ENCODE assay signal across 8 cellular contexts in the genomic region with DNA sequence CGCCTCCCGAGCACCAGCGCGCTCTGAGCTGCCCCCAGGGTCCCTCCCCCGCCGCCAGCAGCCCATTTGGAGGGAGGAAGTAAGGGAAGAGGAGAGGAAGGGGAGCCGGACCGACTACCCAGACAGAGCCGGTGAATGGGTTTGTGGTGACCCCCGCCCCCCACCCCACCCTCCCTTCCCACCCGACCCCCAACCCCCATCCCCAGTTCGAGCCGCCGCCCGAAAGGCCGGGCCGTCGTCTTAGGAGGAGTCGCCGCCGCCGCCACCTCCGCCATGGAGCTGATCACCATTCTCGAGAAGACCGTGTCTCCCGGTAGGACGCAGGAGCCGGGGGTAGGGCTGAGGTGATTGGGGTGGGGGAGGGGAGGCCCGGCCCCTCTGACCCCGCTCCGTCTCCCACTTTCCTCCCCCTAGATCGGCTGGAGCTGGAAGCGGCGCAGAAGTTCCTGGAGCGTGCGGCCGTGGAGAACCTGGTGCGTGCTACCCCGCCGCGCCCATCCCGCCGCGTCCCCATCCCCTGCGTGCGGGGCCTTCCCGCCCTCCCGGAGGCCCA. TPM values are rescaled to one million over a fixed set of nuclear protein-coding genes. Genes with fewer than 3 reads are reported as not detected.
A peak's percentile ranks its signal among the peaks of the same experiment; 100 is the strongest.
DNase-seq lines count a peak whose midpoint lies in the region; FAIRE-seq and TF ChIP-seq lines count a peak whose summit lies in the region.

No MANE protein-coding gene starts in this region.

- H3K4me1 ChIP-seq in adipocyte (ENCODE audit: control insufficient read depth, insufficient read depth, low read length) (peaks cover 36% of the 10 kb centered on the region), kidney (ENCODE audit: control insufficient read depth in 1 of 2, insufficient read depth in 1 of 2, low read depth in 1 of 2, low read length in 2 of 2) (peaks cover 4 to 12% of the 10 kb centered on the region in 2 donors), stomach smooth muscle (ENCODE audit: control insufficient read depth, insufficient read depth, low read length) (peaks cover 25% of the 10 kb centered on the region)

- peak overlapping the region; percentile 84 for H3K9ac ChIP-seq in adipocyte (ENCODE audit: low read length)
- H3K9ac ChIP-seq in kidney (ENCODE audit: low read length in 2 of 2), result no peak overlapping the region
- H3K9ac ChIP-seq in stomach smooth muscle (ENCODE audit: low read length in 2 of 2), result peak overlapping the region in 1 of 2 donors; percentile 63

- DNase-seq in NCI-H345 treated with DMSO at 0.1 percent for 48 hours (lab: John Stamatoyannopoulos, UW; ENCODE audit: unreplicated experiment), result peak; percentile 53
- DNase-seq in NCI-H345 (lab: John Stamatoyannopoulos, UW), result no peak
- peak; percentile 15 for DNase-seq in LNCaP clone FGC (ENCODE audit: low read depth)
- no peak for DNase-seq in adipocyte (ENCODE audit: low read depth)
- peak; percentile 89 for DNase-seq in kidney
- no peak for DNase-seq in NCI-H774 (lab: John Stamatoyannopoulos, UW)
- DNase-seq in NK-92 treated with Interleukin-12 subunit alpha and Interleukin-12 subunit beta, amount 100 ng/mL, for 24 hours (lab: John Stamatoyannopoulos, UW), result no peak

- H3K9me3 ChIP-seq in adipocyte (ENCODE audit: control insufficient read depth, low read length) (no peaks in the 10 kb centered on the region), kidney (ENCODE audit: control insufficient read depth in 1 of 2, low read length in 2 of 2) (no peaks in the 10 kb centered on the region), stomach smooth muscle (ENCODE audit: control insufficient read depth in 2 of 2, low read length in 2 of 2) (no peaks in the 10 kb centered on the region)

- H3K27ac ChIP-seq in kidney (ENCODE audit: low read depth in 2 of 2, low read length in 2 of 2), result peak overlapping the region; percentile 85 to 91
- peak overlapping the region; percentile 60 for H3K27ac ChIP-seq in stomach smooth muscle (ENCODE audit: low read length)

- no peak for FAIRE-seq in kidney (lab: Jason Lieb, UNC)

- intact Hi-C loops in kidney (cut with DNase I), result no loop called here

- H3K27me3 ChIP-seq in adipocyte (replicated peaks; ENCODE audit: control insufficient read depth, insufficient read depth, low read length) (no peaks in the 10 kb centered on the region), stomach smooth muscle (ENCODE audit: control insufficient read depth in 1 of 2, insufficient read depth in 2 of 2, low read length in 2 of 2) (no peaks in the 10 kb centered on the region)

- H3K4me3 ChIP-seq in LNCaP clone FGC (ENCODE audit: low read depth, low read length), result peak overlapping the region; percentile 88
- H3K4me3 ChIP-seq in adipocyte (ENCODE audit: low read length), result peak overlapping the region; percentile 83
- H3K4me3 ChIP-seq in kidney (ENCODE audit: low read length in 2 of 2), result peak overlapping the region; percentile 50 to 67
- H3K4me3 ChIP-seq in stomach smooth muscle (ENCODE audit: low read length in 2 of 2), result peak overlapping the region; percentile 63 to 93

- H3K36me3 ChIP-seq in adipocyte (ENCODE audit: control insufficient read depth, insufficient read depth, low read length, severe bottlenecking), result peaks cover 38% of the 10 kb centered on the region
- peaks cover 14 to 17% of the 10 kb centered on the region in 2 donors for H3K36me3 ChIP-seq in kidney (ENCODE audit: control insufficient read depth in 1 of 2, insufficient read depth in 2 of 2, low read length in 2 of 2)
- H3K36me3 ChIP-seq in stomach smooth muscle (ENCODE audit: control insufficient read depth in 2 of 2, insufficient read depth in 2 of 2, low read length in 2 of 2), result peaks cover 13 to 24% of the 10 kb centered on the region in 2 donors

- TF ChIP-seq CTCF in LNCaP clone FGC (IDR thresholded peaks at IDR 0.05; ENCODE audit: control insufficient read depth, extremely low read depth, insufficient read depth) (no peak), kidney (IDR thresholded peaks at IDR 0.05; ENCODE audit: borderline replicate concordance, extremely low read depth, insufficient read depth) (no peak)

RNA-seq across cellular contexts. Expression of gene KPNB1, which starts 0.3 kb away (rescaled TPM):
- total RNA-seq in kidney, result 220 TPM
- polyA plus RNA-seq in kidney (ENCODE audit: insufficient read depth, low read depth, low replicate concordance), result 49.1 TPM

RNA-seq across cellular contexts. Expression of gene TBKBP1, which starts 43.9 kb away (rescaled TPM):
- 10.1 TPM for total RNA-seq in kidney
- polyA plus RNA-seq in kidney (ENCODE audit: insufficient read depth, low read depth, low replicate concordance), result 11.2 TPM

Comparison
In these comparisons a context has a peak if more than half of its experiments do, and no peak if none do; other contexts are left out.
1. DNase-seq: peak in NCI-H345 treated with DMSO at 0.1 percent for 48 hours (single experiment), LNCaP clone FGC (single experiment) and kidney (single experiment); none in NCI-H345 (single experiment), adipocyte (single experiment), NCI-H774 (single experiment) and NK-92 treated with Interleukin-12 subunit alpha and Interleukin-12 subunit beta, amount 100 ng/mL, for 24 hours (single experiment).
2. Peak in every context shown above with its lines, with median percentiles within 50 percentile points of each other: H3K4me3 ChIP-seq.